ENCODE assay signal across 25 cellular contexts in genomic region chr13:47832458-47832972, GRCh38.
"Had no signal": no experiment of that assay in that cellular context is flagged by ENCODE, and none has a peak within 500 bp of the region (broad histone marks: within the 10 kb centered on the region; RNA-seq: fewer than 3 reads in every experiment).

No MANE protein-coding gene starts in this region.

- H3K4me3 ChIP-seq: colonic mucosa, heart right ventricle, pancreas, prostate gland, sigmoid colon, thoracic aorta had no signal

- H3K9me3 ChIP-seq: colonic mucosa, heart right ventricle, pancreas, prostate gland, sigmoid colon, thoracic aorta had no signal

- H3K27me3 ChIP-seq: colonic mucosa, heart right ventricle, pancreas, sigmoid colon had no signal

- ATAC-seq: activated CD8-positive, alpha-beta T cell treated with anti-CD3 and anti-CD28 coated beads for 36 hours; activated T-cell treated with anti-CD3 and anti-CD28 coated beads, Interleukin-2, amount 50 U/mL, for 72 hours; heart right ventricle; pancreas had no signal

- H3K4me1 Mint-ChIP-seq: mesothelial cell of epicardium; naive B cell; stimulated activated effector memory CD8-positive, alpha-beta T cell treated with anti-CD3 and anti-CD28 coated beads, Interleukin-12 subunit alpha, Interleukin-12 subunit beta, amount 100 ng/mL, for 72 hours had no signal

- H3K27ac Mint-ChIP-seq: activated CD8-positive, alpha-beta T cell treated with anti-CD3 and anti-CD28 coated beads for 36 hours; activated naive CD8-positive, alpha-beta T cell; activated T-cell treated with anti-CD3 and anti-CD28 coated beads, Interleukin-2, amount 50 U/mL, for 72 hours; mesothelial cell of epicardium; naive B cell; stimulated activated effector memory CD8-positive, alpha-beta T cell treated with anti-CD3 and anti-CD28 coated beads, Interleukin-12 subunit alpha, Interleukin-12 subunit beta, amount 100 ng/mL, for 72 hours; stimulated activated naive CD8-positive, alpha-beta T cell treated with anti-CD3 and anti-CD28 coated beads, Interleukin-15, Interleukin-2, amounts not matched to agents 100 ng/mL and 50 ng/mL, for 24 hours had no signal

- H3K9me3 Mint-ChIP-seq: activated CD8-positive, alpha-beta T cell treated with anti-CD3 and anti-CD28 coated beads for 36 hours; activated T-cell treated with anti-CD3 and anti-CD28 coated beads, Interleukin-2, amount 50 U/mL, for 72 hours; mesothelial cell of epicardium; naive B cell; stimulated activated effector memory CD8-positive, alpha-beta T cell treated with anti-CD3 and anti-CD28 coated beads, Interleukin-12 subunit alpha, Interleukin-12 subunit beta, amount 100 ng/mL, for 72 hours; stimulated activated naive CD8-positive, alpha-beta T cell treated with anti-CD3 and anti-CD28 coated beads, Interleukin-15, Interleukin-2, amounts not matched to agents 100 ng/mL and 50 ng/mL, for 24 hours had no signal

- DNase-seq: activated CD4-positive, alpha-beta T cell treated with anti-CD3 and anti-CD28 coated beads for 1 hour; activated CD4-positive, alpha-beta T cell treated with anti-CD3 and anti-CD28 coated beads, Interleukin-2, amount 50 U/mL, for 1 hour; activated CD8-positive, alpha-beta T cell treated with anti-CD3 and anti-CD28 coated beads for 36 hours; activated naive CD4-positive, alpha-beta T cell; activated T-cell treated with anti-CD3 and anti-CD28 coated beads, Interleukin-2, amount 50 U/mL, for 72 hours; anterior cingulate cortex; colonic mucosa; effector CD8-positive, alpha-beta T cell; foreskin fibroblast; heart right ventricle; naive B cell; nucleus accumbens; pancreas; retina; sigmoid colon; small intestine; stimulated activated CD4-positive, alpha-beta T cell treated with anti-CD3 and anti-CD28 coated beads, Interleukin-4, amount 100 ng/mL, for 24 hours; T-helper 9 cell; trophoblast cell had no signal

- H3K36me3 ChIP-seq: colonic mucosa, heart right ventricle, pancreas, prostate gland, sigmoid colon, thoracic aorta had no signal

- H3K36me3 Mint-ChIP-seq: activated naive CD8-positive, alpha-beta T cell; mesothelial cell of epicardium; naive B cell; stimulated activated effector memory CD8-positive, alpha-beta T cell treated with anti-CD3 and anti-CD28 coated beads, Interleukin-12 subunit alpha, Interleukin-12 subunit beta, amount 100 ng/mL, for 72 hours had no signal

- H3K4me1 ChIP-seq: colonic mucosa, heart right ventricle, pancreas, prostate gland, sigmoid colon had no signal

- H3K4me3 Mint-ChIP-seq: activated CD8-positive, alpha-beta T cell treated with anti-CD3 and anti-CD28 coated beads for 36 hours; activated naive CD8-positive, alpha-beta T cell; activated T-cell treated with anti-CD3 and anti-CD28 coated beads, Interleukin-2, amount 50 U/mL, for 72 hours; mesothelial cell of epicardium; naive B cell; stimulated activated effector memory CD8-positive, alpha-beta T cell treated with anti-CD3 and anti-CD28 coated beads, Interleukin-12 subunit alpha, Interleukin-12 subunit beta, amount 100 ng/mL, for 72 hours; stimulated activated naive CD8-positive, alpha-beta T cell treated with anti-CD3 and anti-CD28 coated beads, Interleukin-15, Interleukin-2, amounts not matched to agents 100 ng/mL and 50 ng/mL, for 24 hours had no signal

- H3K27me3 Mint-ChIP-seq: activated CD8-positive, alpha-beta T cell treated with anti-CD3 and anti-CD28 coated beads for 36 hours; activated naive CD8-positive, alpha-beta T cell; stimulated activated naive CD8-positive, alpha-beta T cell treated with anti-CD3 and anti-CD28 coated beads, Interleukin-15, Interleukin-2, amounts not matched to agents 100 ng/mL and 50 ng/mL, for 24 hours had no signal

- H3K27ac ChIP-seq: colonic mucosa, heart right ventricle, pancreas, prostate gland, sigmoid colon, thoracic aorta had no signal
